ENCODE assay signal across 35 cellular contexts in genomic region chr6:153488267-153488666, GRCh38.
"Had no signal": no experiment of that assay in that cellular context is flagged by ENCODE, and none has a peak within 500 bp of the region (broad histone marks: within the 10 kb centered on the region; RNA-seq: fewer than 3 reads in every experiment).

No MANE protein-coding gene starts in this region.

- H3K27ac ChIP-seq: KMS-11 had no signal

- DNase-seq: Karpas-422, Kasumi-1, MG63, MM.1S, MV-4-11, NCI-H1048, NCI-H1092, NCI-H1092 treated with DMSO at 0.1 percent for 48 hours, NCI-H1105, NCI-H1105 treated with DMSO at 0.1 percent for 48 hours, NCI-H1417, NCI-H1417 treated with DMSO at 0.1 percent for 48 hours, NCI-H1436, NCI-H1436 treated with DMSO at 0.1 percent for 48 hours, NCI-H146, NCI-H1694, NCI-H1694 treated with DMSO at 0.1 percent for 48 hours, NCI-H187, NCI-H187 treated with DMSO at 0.1 percent for 48 hours, NCI-H1930, NCI-H2029, NCI-H2029 treated with DMSO at 0.1 percent for 48 hours, NCI-H2081, NCI-H2081 treated with DMSO at 0.1 percent for 48 hours, NCI-H2107, NCI-H2171, NCI-H2171 treated with DMSO at 0.1 percent for 48 hours, NCI-H2227 treated with DMSO at 0.1 percent for 48 hours, NCI-H226, NCI-H345, NCI-H446, NCI-H446 treated with DMSO at 0.1 percent for 48 hours, NCI-H510A, NCI-H510A treated with DMSO at 0.1 percent for 48 hours had no signal

- H3K9me3 ChIP-seq: MG63 had no signal

- H3K4me3 ChIP-seq: MG63 had no signal

- H3K27me3 ChIP-seq: MG63 had no signal

- H3K9ac ChIP-seq: KMS-11 had no signal

- H3K36me3 ChIP-seq: MG63 had no signal
